18 cellular contexts compared by ENCODE assay signal in genomic region chr6:140773276-140773675, GRCh38.
DNase-seq lines count a peak whose midpoint lies in the region; ATAC-seq, FAIRE-seq and TF ChIP-seq lines count a peak whose summit lies in the region.
"Had no signal": no experiment of that assay in that cellular context is flagged by ENCODE, and none has a peak within 500 bp of the region (broad histone marks: within the 10 kb centered on the region; RNA-seq: fewer than 3 reads in every experiment).

No MANE protein-coding gene starts in this region.

- no peak for FAIRE-seq in astrocyte (lab: Jason Lieb, UNC)

- no peak overlapping the region for H3K4me2 ChIP-seq in astrocyte (ENCODE audit: low read length)

- H3K36me3 ChIP-seq in astrocyte (ENCODE audit: insufficient read depth, low read length) = no peaks in the 10 kb centered on the region
- H3K36me3 ChIP-seq: suprapubic skin had no signal

- H3K27ac ChIP-seq in astrocyte (ENCODE audit: low read depth, low read length) (no peak overlapping the region), foreskin keratinocyte (no peak overlapping the region)
- H3K27ac ChIP-seq: epithelial cell of prostate, suprapubic skin had no signal

- DNase-seq in natural killer cell treated with Interleukin-12 subunit alpha and Interleukin-12 subunit beta and Interleukin-15 and Interleukin-18, amount 100 ng/mL, for 72 hours (ENCODE audit: low spot score) = no peak
- DNase-seq in natural killer cell (no peak), astrocyte (ENCODE audit: low read depth) (peak; percentile 10), foreskin keratinocyte (no peak), SK-N-DZ (ENCODE audit: low spot score) (no peak)
- DNase-seq in activated naive CD4-positive, alpha-beta T cell treated with anti-CD3 and anti-CD28 coated beads for 36 hours = no peak
- DNase-seq: activated CD4-positive, alpha-beta T cell treated with anti-CD3 and anti-CD28 coated beads for 36 hours; activated effector memory CD4-positive, alpha-beta T cell treated with anti-CD3 and anti-CD28 coated beads, Interleukin-2, amount 50 U/mL, for 16 hours; CD4-positive, alpha-beta memory T cell; DND-41; NCI-H524 treated with DMSO at 0.1 percent for 48 hours; occipital lobe; stimulated activated CD4-positive, alpha-beta T cell treated with anti-CD3 and anti-CD28 coated beads, Interleukin-4, amount 100 ng/mL, for 24 hours; stimulated activated CD8-positive, alpha-beta memory T cell treated with anti-CD3 and anti-CD28 coated beads, Interleukin-4, amount 100 ng/mL, for 48 hours had no signal

- no peaks in the 10 kb centered on the region for H3K27me3 ChIP-seq in astrocyte (ENCODE audit: insufficient read depth, low read length)
- no peaks in the 10 kb centered on the region for H3K27me3 ChIP-seq in foreskin keratinocyte
- H3K27me3 ChIP-seq: suprapubic skin had no signal

- H3K4me1 ChIP-seq in astrocyte (ENCODE audit: insufficient read depth, low read length) = peaks cover 13% of the 10 kb centered on the region
- H3K4me1 ChIP-seq in foreskin keratinocyte = peaks cover 4% of the 10 kb centered on the region

- no peaks in the 10 kb centered on the region for H4K20me1 ChIP-seq in astrocyte (ENCODE audit: insufficient read depth, low read length)

- no peak overlapping the region for H3K4me3 ChIP-seq in astrocyte (ENCODE audit: insufficient read depth, low read depth, low read length)
- H3K4me3 ChIP-seq: suprapubic skin had no signal

- intact Hi-C loops in natural killer cell (cut with micrococcal nuclease) = no loop called here
- intact Hi-C loops in activated naive CD4-positive, alpha-beta T cell treated with anti-CD3 and anti-CD28 coated beads for 36 hours (cut with micrococcal nuclease) = no loop called here

- H3K27ac Mint-ChIP-seq in natural killer cell treated with Interleukin-12 subunit alpha and Interleukin-12 subunit beta and Interleukin-15 and Interleukin-18, amount 100 ng/mL, for 72 hours = no peak overlapping the region
- H3K27ac Mint-ChIP-seq in natural killer cell = no peak overlapping the region
- H3K27ac Mint-ChIP-seq in astrocyte (ENCODE audit: unreplicated experiment) = no peak overlapping the region
- H3K27ac Mint-ChIP-seq in activated naive CD4-positive, alpha-beta T cell treated with anti-CD3 and anti-CD28 coated beads for 36 hours = no peak overlapping the region
- H3K27ac Mint-ChIP-seq: activated CD4-positive, alpha-beta T cell treated with anti-CD3 and anti-CD28 coated beads for 36 hours; CD4-positive, alpha-beta memory T cell had no signal

- H3K27me3 Mint-ChIP-seq in natural killer cell treated with Interleukin-12 subunit alpha and Interleukin-12 subunit beta and Interleukin-15 and Interleukin-18, amount 100 ng/mL, for 72 hours = peaks cover 2 to 9% of the 10 kb centered on the region in 2 donors
- H3K27me3 Mint-ChIP-seq in natural killer cell (ENCODE audit: low read depth in 2 of 2) (no peaks in the 10 kb centered on the region), astrocyte (ENCODE audit: low read depth, unreplicated experiment) (no peaks in the 10 kb centered on the region)
- H3K27me3 Mint-ChIP-seq in activated naive CD4-positive, alpha-beta T cell treated with anti-CD3 and anti-CD28 coated beads for 36 hours (ENCODE audit: low read depth) = peaks cover 18% of the 10 kb centered on the region

- H3K79me2 ChIP-seq in astrocyte (ENCODE audit: insufficient read depth, low read length) = no peaks in the 10 kb centered on the region

- no peak for ATAC-seq in natural killer cell treated with Interleukin-12 subunit alpha and Interleukin-12 subunit beta and Interleukin-15 and Interleukin-18, amount 100 ng/mL, for 72 hours
- ATAC-seq in natural killer cell (no peak), foreskin keratinocyte (peak; percentile 42), HG03460 (IDR thresholded peaks at IDR 0.05; ENCODE audit: unreplicated experiment) (no peak), GM18907 (IDR thresholded peaks at IDR 0.05; ENCODE audit: unreplicated experiment) (no peak)

- H2AFZ ChIP-seq in astrocyte (ENCODE audit: low read depth, low read length) = no peak overlapping the region

- H3K4me1 Mint-ChIP-seq in natural killer cell treated with Interleukin-12 subunit alpha and Interleukin-12 subunit beta and Interleukin-15 and Interleukin-18, amount 100 ng/mL, for 72 hours (ENCODE audit: low read depth in 2 of 2) = peaks cover 11 to 19% of the 10 kb centered on the region in 2 donors
- H3K4me1 Mint-ChIP-seq in natural killer cell (peaks cover 8 to 9% of the 10 kb centered on the region in 2 donors), astrocyte (ENCODE audit: low read depth, unreplicated experiment) (peaks cover 17% of the 10 kb centered on the region)
- H3K4me1 Mint-ChIP-seq in activated naive CD4-positive, alpha-beta T cell treated with anti-CD3 and anti-CD28 coated beads for 36 hours (ENCODE audit: low read depth) = no peaks in the 10 kb centered on the region
- H3K4me1 Mint-ChIP-seq: CD4-positive, alpha-beta memory T cell had no signal

- peaks cover 6% of the 10 kb centered on the region for H3K36me3 Mint-ChIP-seq in natural killer cell treated with Interleukin-12 subunit alpha and Interleukin-12 subunit beta and Interleukin-15 and Interleukin-18, amount 100 ng/mL, for 72 hours
- H3K36me3 Mint-ChIP-seq in natural killer cell = no peaks in the 10 kb centered on the region
- no peaks in the 10 kb centered on the region for H3K36me3 Mint-ChIP-seq in astrocyte (ENCODE audit: low read depth, unreplicated experiment)
- no peaks in the 10 kb centered on the region for H3K36me3 Mint-ChIP-seq in activated naive CD4-positive, alpha-beta T cell treated with anti-CD3 and anti-CD28 coated beads for 36 hours (ENCODE audit: low read depth)
- H3K36me3 Mint-ChIP-seq: CD4-positive, alpha-beta memory T cell had no signal

- no peak for TF ChIP-seq CTCF in natural killer cell (IDR thresholded peaks at IDR 0.05)
- no peak for TF ChIP-seq CTCF in astrocyte (IDR thresholded peaks at IDR 0.05; ENCODE audit: insufficient read depth, low read depth, low read length)
- no peak for TF ChIP-seq CTCF in foreskin keratinocyte (conservative IDR thresholded peaks at IDR 0.05)

- peaks cover 6% of the 10 kb centered on the region for H3K9me3 Mint-ChIP-seq in natural killer cell treated with Interleukin-12 subunit alpha and Interleukin-12 subunit beta and Interleukin-15 and Interleukin-18, amount 100 ng/mL, for 72 hours
- H3K9me3 Mint-ChIP-seq in natural killer cell (peaks cover 0 to under 1% of the 10 kb centered on the region in 2 donors), astrocyte (ENCODE audit: unreplicated experiment) (peaks cover under 1% of the 10 kb centered on the region)
- H3K9me3 Mint-ChIP-seq in activated naive CD4-positive, alpha-beta T cell treated with anti-CD3 and anti-CD28 coated beads for 36 hours = peaks cover 6% of the 10 kb centered on the region

- CTCF ChIA-PET in activated naive CD4-positive, alpha-beta T cell treated with anti-CD3 and anti-CD28 coated beads for 36 hours (lab: Charles Lee) = no interaction called here

- peak overlapping the region; percentile 20 for H3K4me3 Mint-ChIP-seq in natural killer cell treated with Interleukin-12 subunit alpha and Interleukin-12 subunit beta and Interleukin-15 and Interleukin-18, amount 100 ng/mL, for 72 hours
- H3K4me3 Mint-ChIP-seq in natural killer cell = no peak overlapping the region
- H3K4me3 Mint-ChIP-seq in astrocyte (ENCODE audit: unreplicated experiment) = no peak overlapping the region
- no peak overlapping the region for H3K4me3 Mint-ChIP-seq in activated naive CD4-positive, alpha-beta T cell treated with anti-CD3 and anti-CD28 coated beads for 36 hours
- H3K4me3 Mint-ChIP-seq: activated CD4-positive, alpha-beta T cell treated with anti-CD3 and anti-CD28 coated beads for 36 hours; CD4-positive, alpha-beta memory T cell had no signal

- H3K9me3 ChIP-seq in astrocyte (ENCODE audit: insufficient read depth, low read depth, low read length) = peaks cover 1% of the 10 kb centered on the region
- H3K9me3 ChIP-seq: suprapubic skin had no signal

- no peak overlapping the region for H3K9ac ChIP-seq in astrocyte (ENCODE audit: low read length)
